19 cellular contexts compared by ENCODE assay signal in the genomic region with DNA sequence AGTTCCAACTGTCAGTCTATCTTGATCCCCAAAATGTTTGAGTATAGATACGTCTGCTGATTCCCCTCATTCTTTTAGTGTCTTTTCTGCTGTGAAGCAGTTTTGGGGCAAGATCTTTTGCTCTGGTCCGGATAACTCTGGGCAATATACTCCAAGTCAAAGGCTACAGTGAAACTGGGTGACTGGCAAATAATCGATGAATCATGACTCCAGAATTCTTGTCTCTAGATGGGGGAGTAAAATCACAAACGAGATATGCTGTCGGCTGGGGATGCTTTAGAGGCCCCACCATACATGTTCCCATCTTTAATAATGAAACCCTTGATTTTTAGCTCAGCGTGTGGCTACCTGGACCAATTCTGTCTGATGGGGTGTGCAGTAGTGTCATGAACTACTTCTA.
DNase-seq lines count a peak whose midpoint lies in the region; ATAC-seq, FAIRE-seq and TF ChIP-seq lines count a peak whose summit lies in the region.
"Had no signal": no experiment of that assay in that cellular context is flagged by ENCODE, and none has a peak within 500 bp of the region (broad histone marks: within the 10 kb centered on the region; RNA-seq: fewer than 3 reads in every experiment).

No MANE protein-coding gene starts in this region.

- no peak for TF ChIP-seq POLR2A in A549 (IDR thresholded peaks at IDR 0.05; ENCODE audit: low read length)

- H3K9me3 Mint-ChIP-seq in chondrocyte (ENCODE audit: low read depth) (peaks cover 8% of the 10 kb centered on the region), osteocyte (ENCODE audit: unreplicated experiment) (peaks cover 7% of the 10 kb centered on the region)

- TF ChIP-seq CTCF in A549 (IDR thresholded peaks at IDR 0.05) (no peak), chondrocyte (IDR thresholded peaks at IDR 0.05) (no peak), osteocyte (IDR thresholded peaks at IDR 0.05) (no peak), GM10248 (IDR thresholded peaks at IDR 0.05; ENCODE audit: control extremely low read depth, extremely low read depth, low read depth, missing control alignments) (no peak)

- H3K4me2 ChIP-seq in A549 = no peak overlapping the region

- H3K4me3 ChIP-seq in A549 = no peak overlapping the region
- H3K4me3 ChIP-seq: adrenal gland, esophagus squamous epithelium, K562 had no signal

- CTCF ChIA-PET in A549 (lab: Yijun Ruan, JAX) = interaction anchor here (0.6 to 3.0 kb wide), 3 partner anchors 32 to 203 kb away, joined by 3 to 11 read pairs (median 4); no protein-coding TSS in a partner anchor
- CTCF ChIA-PET in GM10248 (lab: Yijun Ruan, JAX) = no interaction called here

- peak overlapping the region; percentile 22 for H3K27ac Mint-ChIP-seq in chondrocyte (ENCODE audit: unreplicated experiment)
- H3K27ac Mint-ChIP-seq in osteocyte (ENCODE audit: unreplicated experiment) = peak overlapping the region; percentile 68
- H3K27ac Mint-ChIP-seq: WTC11 had no signal

- DNase-seq in A549 (ENCODE audit: low read depth in 1 of 2, low spot score in 1 of 2) = no peak
- DNase-seq in ELR (ENCODE audit: low read depth) = peak; percentile 55
- no peak for DNase-seq in chondrocyte (ENCODE audit: low spot score)
- no peak for DNase-seq in osteocyte (ENCODE audit: extremely low spot score, unreplicated experiment)
- no peak for DNase-seq in GM10248 (ENCODE audit: extremely low spot score)
- no peak for DNase-seq in NK-92 (lab: John Stamatoyannopoulos, UW; ENCODE audit: unreplicated experiment)
- DNase-seq: DMS79 treated with DMSO at 0.1 percent for 48 hours; effector CD8-positive, alpha-beta T cell; esophagus squamous epithelium; NCI-H1930; NCI-H446 treated with DMSO at 0.1 percent for 48 hours; RPMI8226; stimulated activated naive CD4-positive, alpha-beta T cell treated with Interleukin-2 at 50 U/mL for 16 hours had no signal

- H3K9me3 ChIP-seq in A549 = peaks cover 18% of the 10 kb centered on the region; the same call in 2 of the 3 replicates
- H3K9me3 ChIP-seq: adrenal gland, esophagus squamous epithelium had no signal

- H3K4me1 Mint-ChIP-seq in chondrocyte (ENCODE audit: low read depth) (peaks cover 23% of the 10 kb centered on the region), osteocyte (ENCODE audit: unreplicated experiment) (peaks cover 31% of the 10 kb centered on the region)

- POLR2A ChIA-PET in A549 (lab: Yijun Ruan, JAX) (no interaction called here), GM10248 (lab: Yijun Ruan, JAX) (no interaction called here)

- no peak for FAIRE-seq in A549 (lab: Jason Lieb, UNC)
- FAIRE-seq: H1, K562 had no signal

- no peaks in the 10 kb centered on the region for H3K36me3 Mint-ChIP-seq in chondrocyte (ENCODE audit: low read depth)
- no peaks in the 10 kb centered on the region for H3K36me3 Mint-ChIP-seq in osteocyte (ENCODE audit: unreplicated experiment)

- no peak for TF ChIP-seq RAD21 in A549 (conservative IDR thresholded peaks at IDR 0.05 in 1 of 2, IDR thresholded peaks at IDR 0.05 in 1 of 2)

- 68% methylated on average over 6 of the region's 6 CpGs for WGBS in A549 (ENCODE audit: missing lambda C conversion rate)

- H3K4me3 Mint-ChIP-seq in chondrocyte (ENCODE audit: unreplicated experiment) (no peak overlapping the region), osteocyte (ENCODE audit: unreplicated experiment) (no peak overlapping the region)
- H3K4me3 Mint-ChIP-seq: WTC11 had no signal

- no peak overlapping the region for H3K27ac ChIP-seq in A549

- ATAC-seq in A549 (no peak), HG03097 (IDR thresholded peaks at IDR 0.05; ENCODE audit: low FRiP score, unreplicated experiment) (no peak), GM18498 (IDR thresholded peaks at IDR 0.05; ENCODE audit: unreplicated experiment) (no peak)

- no peak for TF ChIP-seq EP300 in A549 (IDR thresholded peaks at IDR 0.05)

- H3K4me1 ChIP-seq in A549 = peaks cover 28% of the 10 kb centered on the region

- H3K27me3 Mint-ChIP-seq in chondrocyte (ENCODE audit: low read depth) = no peaks in the 10 kb centered on the region
- peaks cover 7% of the 10 kb centered on the region for H3K27me3 Mint-ChIP-seq in osteocyte (ENCODE audit: unreplicated experiment)

TF ChIP-seq in A549, 52 proteins besides CTCF, POLR2A, EP300 and RAD21:
- TF ChIP-seq JUN (IDR thresholded peaks at IDR 0.05) (no peak), NFE2L2 (conservative IDR thresholded peaks at IDR 0.05; ENCODE audit: low read length) (peak; percentile 66)
